8 cellular contexts compared by ENCODE assay signal in the genomic region with DNA sequence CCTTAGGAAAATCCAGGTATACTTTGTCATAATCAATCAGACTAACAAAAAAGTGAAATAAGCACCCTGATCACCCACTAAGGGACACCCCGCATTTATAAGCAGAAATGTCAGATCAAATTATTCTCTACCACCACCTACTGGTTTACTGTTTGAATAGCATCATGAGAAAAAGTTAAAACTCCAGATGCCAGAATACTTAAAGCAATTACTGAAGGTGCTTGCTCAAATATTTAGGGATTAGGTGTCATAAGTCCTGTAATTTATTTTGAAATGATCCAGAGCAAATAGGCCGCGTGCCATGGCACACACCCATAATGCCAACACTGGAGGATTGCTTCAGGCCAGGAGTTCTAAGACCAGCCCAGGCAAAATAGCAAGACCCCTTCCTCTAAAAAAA. TPM values are rescaled to one million over a fixed set of nuclear protein-coding genes. Genes with fewer than 3 reads are reported as not detected.
DNase-seq lines count a peak whose midpoint lies in the region; ATAC-seq and TF ChIP-seq lines count a peak whose summit lies in the region.

No MANE protein-coding gene starts in this region.

- DNase-seq in NCI-H2107 treated with DMSO at 0.1 percent for 48 hours (lab: John Stamatoyannopoulos, UW; ENCODE audit: unreplicated experiment) (peak; percentile 19), NCI-H2107 (lab: John Stamatoyannopoulos, UW) (no peak), KBM-7 (peak; percentile 64), germinal center (ENCODE audit: low spot score) (peak; percentile 51), suprapubic skin (ENCODE audit: low spot score in 2 of 2) (no peak), left colon (no peak), aorta (no peak)
- DNase-seq in T-helper 2 cell treated with Interferon-gamma antibody and Interleukin-4, amounts not matched to agents 5 μg/mL and 100 μg/mL, for 36 hours (ENCODE audit: low spot score), result no peak

- no peaks in the 10 kb centered on the region for H3K27me3 Mint-ChIP-seq in T-helper 2 cell treated with Interferon-gamma antibody and Interleukin-4, amounts not matched to agents 5 μg/mL and 100 μg/mL, for 36 hours (ENCODE audit: low read depth)

- H3K4me1 ChIP-seq in suprapubic skin (peaks cover 20% of the 10 kb centered on the region), aorta (ENCODE audit: control insufficient read depth in 1 of 2, insufficient read depth in 2 of 2, low read length in 2 of 2) (no peaks in the 10 kb centered on the region)

- no peak for TF ChIP-seq EP300 in suprapubic skin (IDR thresholded peaks at IDR 0.05)

- no peak for ATAC-seq in left colon
- no peak for ATAC-seq in aorta (ENCODE audit: low FRiP score)

- H3K36me3 Mint-ChIP-seq in T-helper 2 cell treated with Interferon-gamma antibody and Interleukin-4, amounts not matched to agents 5 μg/mL and 100 μg/mL, for 36 hours (ENCODE audit: low read depth), result peaks cover 59% of the 10 kb centered on the region

- in situ Hi-C loops in KBM-7 (cut with MboI; ENCODE audit: low pct_unique_long_range_greater_than_20kb, low sequenced_read_pairs), result no loop called here

- H3K27me3 ChIP-seq in suprapubic skin (no peaks in the 10 kb centered on the region), aorta (ENCODE audit: control insufficient read depth in 1 of 2, insufficient read depth in 2 of 2, low read length in 1 of 2) (no peaks in the 10 kb centered on the region)

- TF ChIP-seq POLR2A in suprapubic skin (IDR thresholded peaks at IDR 0.05), result no peak

- TF ChIP-seq CTCF in suprapubic skin (IDR thresholded peaks at IDR 0.05), result peak; percentile 56 to 63

- peaks cover 45% of the 10 kb centered on the region for H3K4me1 Mint-ChIP-seq in T-helper 2 cell treated with Interferon-gamma antibody and Interleukin-4, amounts not matched to agents 5 μg/mL and 100 μg/mL, for 36 hours (ENCODE audit: low read depth)

- no peaks in the 10 kb centered on the region for H3K9me3 Mint-ChIP-seq in T-helper 2 cell treated with Interferon-gamma antibody and Interleukin-4, amounts not matched to agents 5 μg/mL and 100 μg/mL, for 36 hours

- H3K4me3 Mint-ChIP-seq in T-helper 2 cell treated with Interferon-gamma antibody and Interleukin-4, amounts not matched to agents 5 μg/mL and 100 μg/mL, for 36 hours, result peak overlapping the region; percentile 99

- H3K27ac Mint-ChIP-seq in T-helper 2 cell treated with Interferon-gamma antibody and Interleukin-4, amounts not matched to agents 5 μg/mL and 100 μg/mL, for 36 hours, result peak overlapping the region; percentile 55

- H3K36me3 ChIP-seq in suprapubic skin (no peaks in the 10 kb centered on the region), aorta (ENCODE audit: control insufficient read depth in 1 of 2, insufficient read depth in 2 of 2, low read length in 1 of 2) (no peaks in the 10 kb centered on the region)

- H3K27ac ChIP-seq in suprapubic skin (no peak overlapping the region), aorta (ENCODE audit: low read depth in 1 of 2, low read length in 2 of 2) (no peak overlapping the region)

- 31% methylated on average over 3 of the region's 3 CpGs for WGBS in suprapubic skin
- 34 to 35% methylated on average over 3 of the region's 3 CpGs for WGBS in aorta, 2 donors

- intact Hi-C loops in left colon (cut with DNase I, micrococcal nuclease), result loop anchor here in 1 of 2 donors (2.0 to 10.0 kb wide), 2 partner anchors 57 to 111 kb away; a partner anchor contains a TSS
- intact Hi-C loops in aorta (cut with DNase I), result loop anchor here in 1 of 2 donors (5.0 to 10.0 kb wide), 2 partner anchors 58 to 111 kb away; a partner anchor contains a TSS

- H3K4me3 ChIP-seq in suprapubic skin (no peak overlapping the region), aorta (ENCODE audit: low read length in 2 of 2) (no peak overlapping the region)

- H3K9me3 ChIP-seq in suprapubic skin, result no peaks in the 10 kb centered on the region
- H3K9me3 ChIP-seq in aorta (ENCODE audit: control insufficient read depth, low read length), result no peaks in the 10 kb centered on the region

RNA-seq across cellular contexts. Expression of a gene that starts 2.3 kb away (rescaled TPM):
- total RNA-seq in suprapubic skin (10 to 100 TPM in 3 of 4 donors, 1 to 10 TPM in 1; 8.1 to 45.2 (median 22.2) TPM), left colon (10 to 100 TPM; 10.9 to 30.3 TPM), aorta (1 to 10 TPM; 1.8 to 4.4 TPM)
- 1 to 10 TPM in 1 of 2 donors, under 1 TPM in 1; 0.25 to 2.1 TPM for polyA plus RNA-seq in aorta

RNA-seq across cellular contexts. Expression of a gene that starts 27.9 kb away (rescaled TPM):
- total RNA-seq in suprapubic skin, result 10 to 100 TPM; 45.0 to 88.8 (median 74.6) TPM
- total RNA-seq in left colon, result 100 to 1,000 TPM; 148 to 209 TPM
- 1,000 to 10,000 TPM in 1 of 2 donors, 100 to 1,000 TPM in 1; 799 to 1,001 TPM for total RNA-seq in aorta
- 100 to 1,000 TPM in 1 of 2 donors, 10 to 100 TPM in 1; 99.2 to 457 TPM for polyA plus RNA-seq in aorta

RNA-seq across cellular contexts. Expression of a gene that starts 50.9 kb away (rescaled TPM):
- total RNA-seq in suprapubic skin (1 to 10 TPM in 1 of 4 donors, not detected in 3; 2.1 TPM), left colon (under 1 TPM; 0.34 to 0.81 TPM), aorta (1 to 10 TPM; 1.8 to 2.2 TPM)
- polyA plus RNA-seq in aorta, result not detected

Comparison
In these comparisons a context has a peak if more than half of its experiments do, and no peak if none do; other contexts are left out.
1. DNase-seq: peak in NCI-H2107 treated with DMSO at 0.1 percent for 48 hours (single experiment), KBM-7 (single experiment) and germinal center (single experiment); none in NCI-H2107 (single experiment), T-helper 2 cell treated with Interferon-gamma antibody and Interleukin-4, amounts not matched to agents 5 μg/mL and 100 μg/mL, for 36 hours (single experiment), suprapubic skin (0 of 2), left colon (0 of 2) and aorta (0 of 2).